14 cellular contexts compared by ENCODE assay signal in the genomic region with DNA sequence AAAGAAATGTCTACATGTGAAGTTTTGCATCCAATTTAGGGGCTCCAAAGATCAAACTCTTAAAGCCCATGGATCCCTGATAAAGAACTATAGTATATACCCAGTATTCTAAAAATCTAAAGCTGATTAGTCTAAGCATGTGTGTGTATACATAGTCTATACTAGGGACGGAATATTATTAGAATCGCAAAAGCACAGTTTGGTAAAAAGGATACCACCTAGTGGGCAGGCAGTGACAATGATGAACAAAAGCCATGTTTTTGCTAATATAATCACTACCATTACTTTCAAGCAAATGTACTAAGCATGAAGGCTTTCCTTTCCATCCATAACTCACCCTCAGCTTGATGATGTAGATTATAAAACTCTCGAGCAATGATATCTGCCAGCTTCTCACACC. TPM values are rescaled to one million over a fixed set of nuclear protein-coding genes. Genes with fewer than 3 reads are reported as not detected.
A peak's percentile ranks its signal among the peaks of the same experiment; 100 is the strongest.
DNase-seq lines count a peak whose midpoint lies in the region; ATAC-seq and TF ChIP-seq lines count a peak whose summit lies in the region.
"Had no signal": no experiment of that assay in that cellular context is flagged by ENCODE, and none has a peak within 500 bp of the region (broad histone marks: within the 10 kb centered on the region; RNA-seq: fewer than 3 reads in every experiment).

No MANE protein-coding gene starts in this region.

- H2BK5ac ChIP-seq in neuronal stem cell (ENCODE audit: low read length), result no peak overlapping the region

- ATAC-seq in right cardiac atrium, result no peak

- H4K8ac ChIP-seq in neuronal stem cell (ENCODE audit: low read depth, low read length), result no peak overlapping the region

- no peak overlapping the region for H2BK12ac ChIP-seq in neuronal stem cell (ENCODE audit: low read length)

- H3K9ac ChIP-seq in neuronal stem cell (ENCODE audit: low read depth, low read length, poor library complexity), result no peak overlapping the region

- H3K4me2 ChIP-seq in neuronal stem cell (ENCODE audit: insufficient read depth, low read length, poor library complexity, severe bottlenecking), result no peak overlapping the region

- H2BK120ac ChIP-seq in neuronal stem cell (ENCODE audit: low read depth, low read length), result no peak overlapping the region

- DNase-seq in SIG-M5 treated with dmso at 0.1 percent for 504 hours (lab: John Stamatoyannopoulos, UW; ENCODE audit: unreplicated experiment), result peak; percentile 16
- no peak for DNase-seq in SIG-M5 (lab: John Stamatoyannopoulos, UW)
- DNase-seq in RKO (ENCODE audit: low spot score), result peak; percentile 20
- peak; percentile 17 for DNase-seq in fibroblast of gingiva (ENCODE audit: low read depth)
- DNase-seq in testis, result no peak
- no peak for DNase-seq in right cardiac atrium
- no peak for DNase-seq in Peyer's patch
- no peak for DNase-seq in neuronal stem cell (ENCODE audit: low spot score)
- DNase-seq: activated T-cell treated with anti-CD3 and anti-CD28 coated beads, Interleukin-2, amount 50 U/mL, for 1 hour; MV-4-11; SHP77 treated with DMSO at 0.1 percent for 48 hours; stimulated activated CD4-positive, alpha-beta T cell treated with anti-CD3 and anti-CD28 coated beads, Interleukin-4, amount 100 ng/mL, for 24 hours; upper lobe of left lung had no signal

- intact Hi-C loops in testis (cut with DNase I; ENCODE audit: low total_unique reads), result no loop called here
- intact Hi-C loops in right cardiac atrium (cut with DNase I), result no loop called here

- H3K4me3 ChIP-seq in testis (no peak overlapping the region), right cardiac atrium (ENCODE audit: low read length) (no peak overlapping the region), Peyer's patch (no peak overlapping the region), neuronal stem cell (ENCODE audit: low read length in 2 of 2) (no peak overlapping the region)
- H3K4me3 ChIP-seq: upper lobe of left lung had no signal

- H3K23ac ChIP-seq in neuronal stem cell (ENCODE audit: low read depth, low read length, poor library complexity), result no peak overlapping the region

- H3K27me3 ChIP-seq in testis (no peaks in the 10 kb centered on the region), right cardiac atrium (ENCODE audit: control insufficient read depth, insufficient read depth) (no peaks in the 10 kb centered on the region), Peyer's patch (no peaks in the 10 kb centered on the region), neuronal stem cell (ENCODE audit: control insufficient read depth in 3 of 3, insufficient read depth in 3 of 3, low read depth in 1 of 3, low read length in 3 of 3) (no peaks in the 10 kb centered on the region)
- H3K27me3 ChIP-seq: upper lobe of left lung had no signal

- no peak overlapping the region for H3K18ac ChIP-seq in neuronal stem cell (ENCODE audit: low read length)

- no peaks in the 10 kb centered on the region for H3K9me3 ChIP-seq in testis
- no peaks in the 10 kb centered on the region for H3K9me3 ChIP-seq in right cardiac atrium (ENCODE audit: control insufficient read depth, low read length)
- no peaks in the 10 kb centered on the region for H3K9me3 ChIP-seq in Peyer's patch
- H3K9me3 ChIP-seq in neuronal stem cell (replicated peaks in 1 of 2; ENCODE audit: control insufficient read depth in 2 of 2, insufficient read depth in 1 of 2, low read depth in 1 of 2, low read length in 2 of 2), result no peaks in the 10 kb centered on the region
- H3K9me3 ChIP-seq: upper lobe of left lung had no signal

- H3K4me1 ChIP-seq in testis (no peaks in the 10 kb centered on the region), right cardiac atrium (ENCODE audit: control insufficient read depth, insufficient read depth, low read length) (no peaks in the 10 kb centered on the region), Peyer's patch (no peaks in the 10 kb centered on the region), neuronal stem cell (ENCODE audit: control insufficient read depth in 2 of 2, insufficient read depth in 1 of 2, low read depth in 1 of 2, low read length in 2 of 2) (no peaks in the 10 kb centered on the region)
- H3K4me1 ChIP-seq: upper lobe of left lung had no signal

- H3K36me3 ChIP-seq in testis (ENCODE audit: low read depth, missing control alignments) (no peaks in the 10 kb centered on the region), Peyer's patch (no peaks in the 10 kb centered on the region), neuronal stem cell (replicated peaks in 1 of 2; ENCODE audit: control insufficient read depth in 2 of 2, insufficient read depth in 2 of 2, low read length in 2 of 2) (peaks cover 11 to 95% of the 10 kb centered on the region in 2 donors)
- H3K36me3 ChIP-seq: upper lobe of left lung had no signal

- WGBS in testis, 2 donors, result 59 to 61% methylated on average over 3 of the region's 3 CpGs
- 67% methylated on average over 3 of the region's 3 CpGs for WGBS in right cardiac atrium
- WGBS in neuronal stem cell (ENCODE audit: extremely low coverage in 2 of 2, insufficient read length in 2 of 2, insufficient replicate concordance in 1 of 2), 2 donors, result no CpG with 5 or more reads among the region's 3 CpGs

- no peak overlapping the region for H3K14ac ChIP-seq in neuronal stem cell (ENCODE audit: low read length)

- no peak overlapping the region for H4K91ac ChIP-seq in neuronal stem cell (ENCODE audit: low read depth, low read length, poor library complexity)

- H3K27ac ChIP-seq in testis (no peak overlapping the region), right cardiac atrium (ENCODE audit: low read length) (no peak overlapping the region), Peyer's patch (no peak overlapping the region), neuronal stem cell (replicated peaks; ENCODE audit: low read length) (no peak overlapping the region)
- H3K27ac ChIP-seq: upper lobe of left lung had no signal

- TF ChIP-seq POLR2A in testis (IDR thresholded peaks at IDR 0.05) (no peak), Peyer's patch (IDR thresholded peaks at IDR 0.05) (no peak)

- H3K4ac ChIP-seq in neuronal stem cell (ENCODE audit: low read length), result no peak overlapping the region

- TF ChIP-seq CTCF in testis (IDR thresholded peaks at IDR 0.05), result peak in 2 of 3 experiments; percentile 9 to 51
- peak in 3 of 6 experiments; percentile 21 to 44 (median 40) for TF ChIP-seq CTCF in Peyer's patch (IDR thresholded peaks at IDR 0.05)

- no peaks in the 10 kb centered on the region for H3K79me1 ChIP-seq in neuronal stem cell (ENCODE audit: low read depth, low read length)

- H2AFZ ChIP-seq in neuronal stem cell (ENCODE audit: low read length), result no peak overlapping the region

- H2AK5ac ChIP-seq in neuronal stem cell (ENCODE audit: low read depth, low read length), result no peak overlapping the region

- H2BK15ac ChIP-seq in neuronal stem cell (ENCODE audit: low read length), result no peak overlapping the region

RNA-seq across cellular contexts. Expression of a gene that starts 16.5 kb away (rescaled TPM):
- total RNA-seq in testis, result 10 to 100 TPM in 1 of 2 donors, 1 to 10 TPM in 1; 7.7 to 12.0 TPM
- polyA plus RNA-seq in testis (ENCODE audit: insufficient read depth, low read depth, low replicate concordance), result 3.7 TPM
- total RNA-seq in right cardiac atrium, result under 1 TPM; 0.64 to 0.89 (median 0.69) TPM
- 0.16 TPM for polyA plus RNA-seq in right cardiac atrium
- 10 to 100 TPM in 1 of 4 donors, 1 to 10 TPM in 3; 2.2 to 11.6 (median 3.9) TPM for total RNA-seq in Peyer's patch
- polyA plus RNA-seq in neuronal stem cell (2013, experiment 1 of 2), result 4.3 TPM
- 4.4 TPM for polyA plus RNA-seq in neuronal stem cell (2013, experiment 2 of 2)

RNA-seq across cellular contexts. Expression of a gene that starts 38.4 kb away (rescaled TPM):
- total RNA-seq in testis (under 1 TPM; 0.31 to 0.55 TPM), right cardiac atrium (not detected), Peyer's patch (not detected)
- polyA plus RNA-seq in testis (ENCODE audit: insufficient read depth, low read depth, low replicate concordance) (not detected), right cardiac atrium (not detected)
- not detected for polyA plus RNA-seq in neuronal stem cell (2013, experiment 1 of 2)
- not detected for polyA plus RNA-seq in neuronal stem cell (2013, experiment 2 of 2)
- total RNA-seq: upper lobe of left lung had no signal
- polyA plus RNA-seq: CD14-positive monocyte had no signal

Comparison
In these comparisons a context has a peak if more than half of its experiments do, and no peak if none do; other contexts are left out.
1. DNase-seq: peak in SIG-M5 treated with dmso at 0.1 percent for 504 hours (single experiment), RKO (single experiment) and fibroblast of gingiva (single experiment); none in SIG-M5 (single experiment), testis (single experiment), right cardiac atrium (0 of 3), Peyer's patch (0 of 3) and neuronal stem cell (single experiment).